In the genomic region with DNA sequence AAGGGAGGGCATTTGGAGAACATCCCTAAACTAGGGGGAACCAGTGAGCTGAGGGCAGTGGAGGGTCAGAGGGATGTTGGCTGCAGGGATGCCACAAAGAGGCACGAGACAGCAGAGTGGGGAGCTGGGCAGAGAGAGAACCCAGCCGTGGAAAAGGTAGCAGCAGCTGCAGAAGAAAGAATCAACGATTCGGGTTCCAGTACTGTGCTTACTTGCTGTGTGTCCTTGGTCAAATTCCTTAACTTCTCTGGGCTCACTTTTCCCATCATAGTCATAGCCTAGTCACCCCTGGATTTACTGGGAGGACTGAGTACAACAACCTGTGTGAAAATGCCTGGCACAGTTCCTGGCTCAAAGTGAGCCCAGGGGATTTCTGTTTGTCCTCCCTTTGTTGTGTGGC, we compare ENCODE assay signal across 1 cellular context.
TF ChIP-seq lines count a peak whose summit lies in the region.

No MANE protein-coding gene starts in this region.

TF ChIP-seq in IMR-90, 13 proteins besides CTCF, POLR2A, EP300 and RAD21 (continued from another document):
- TF ChIP-seq ELK1 (IDR thresholded peaks at IDR 0.05; ENCODE audit: borderline replicate concordance, low read depth, low read length) (no peak), CEBPB (IDR thresholded peaks at IDR 0.05; ENCODE audit: low read depth, low read length) (no peak), RCOR1 (IDR thresholded peaks at IDR 0.05; ENCODE audit: insufficient replicate concordance, low read length) (no peak), MAZ (IDR thresholded peaks at IDR 0.05; ENCODE audit: borderline replicate concordance, low read depth, low read length) (no peak), RFX5 (IDR thresholded peaks at IDR 0.05; ENCODE audit: low read depth, low read length) (no peak), MAFK (IDR thresholded peaks at IDR 0.05; ENCODE audit: low read depth, low read length) (no peak), NFE2L2 (IDR thresholded peaks at IDR 0.05; ENCODE audit: low read depth, low read length) (no peak)
TF ChIP-seq in IMR-90: peak in this region for 0.
